In the genomic region with DNA sequence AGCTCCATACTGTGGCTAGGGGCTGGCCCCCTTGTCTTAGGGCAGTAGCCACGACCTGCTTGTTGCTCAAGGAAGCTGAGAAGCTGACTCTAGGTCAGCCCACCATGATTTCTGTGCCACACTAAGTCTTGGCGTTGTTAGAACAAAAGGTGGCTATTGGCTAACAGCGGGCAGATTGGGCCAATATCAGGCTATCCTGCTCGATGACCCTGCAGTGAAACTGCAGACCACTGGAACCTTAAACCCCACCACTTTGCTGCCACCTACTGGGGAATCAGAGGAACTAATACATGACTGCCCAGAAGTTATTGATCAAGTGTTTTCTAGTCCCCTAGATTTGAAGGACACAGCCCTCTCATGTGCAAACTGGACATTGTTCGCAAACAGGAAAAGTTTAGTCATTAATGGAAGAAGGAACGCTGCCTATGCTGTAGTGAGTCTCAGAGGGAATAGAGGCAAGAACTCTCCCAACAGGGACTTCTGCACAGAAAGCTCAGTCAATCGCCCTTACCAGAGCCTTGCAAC, we compare ENCODE assay signal across 1 cellular context.
TF ChIP-seq lines count a peak whose summit lies in the region.

No MANE protein-coding gene starts in this region.

TF ChIP-seq in liver, 16 proteins besides CTCF, POLR2A, EP300 and RAD21 (continued from another document):
- TF ChIP-seq, protein P1, sequence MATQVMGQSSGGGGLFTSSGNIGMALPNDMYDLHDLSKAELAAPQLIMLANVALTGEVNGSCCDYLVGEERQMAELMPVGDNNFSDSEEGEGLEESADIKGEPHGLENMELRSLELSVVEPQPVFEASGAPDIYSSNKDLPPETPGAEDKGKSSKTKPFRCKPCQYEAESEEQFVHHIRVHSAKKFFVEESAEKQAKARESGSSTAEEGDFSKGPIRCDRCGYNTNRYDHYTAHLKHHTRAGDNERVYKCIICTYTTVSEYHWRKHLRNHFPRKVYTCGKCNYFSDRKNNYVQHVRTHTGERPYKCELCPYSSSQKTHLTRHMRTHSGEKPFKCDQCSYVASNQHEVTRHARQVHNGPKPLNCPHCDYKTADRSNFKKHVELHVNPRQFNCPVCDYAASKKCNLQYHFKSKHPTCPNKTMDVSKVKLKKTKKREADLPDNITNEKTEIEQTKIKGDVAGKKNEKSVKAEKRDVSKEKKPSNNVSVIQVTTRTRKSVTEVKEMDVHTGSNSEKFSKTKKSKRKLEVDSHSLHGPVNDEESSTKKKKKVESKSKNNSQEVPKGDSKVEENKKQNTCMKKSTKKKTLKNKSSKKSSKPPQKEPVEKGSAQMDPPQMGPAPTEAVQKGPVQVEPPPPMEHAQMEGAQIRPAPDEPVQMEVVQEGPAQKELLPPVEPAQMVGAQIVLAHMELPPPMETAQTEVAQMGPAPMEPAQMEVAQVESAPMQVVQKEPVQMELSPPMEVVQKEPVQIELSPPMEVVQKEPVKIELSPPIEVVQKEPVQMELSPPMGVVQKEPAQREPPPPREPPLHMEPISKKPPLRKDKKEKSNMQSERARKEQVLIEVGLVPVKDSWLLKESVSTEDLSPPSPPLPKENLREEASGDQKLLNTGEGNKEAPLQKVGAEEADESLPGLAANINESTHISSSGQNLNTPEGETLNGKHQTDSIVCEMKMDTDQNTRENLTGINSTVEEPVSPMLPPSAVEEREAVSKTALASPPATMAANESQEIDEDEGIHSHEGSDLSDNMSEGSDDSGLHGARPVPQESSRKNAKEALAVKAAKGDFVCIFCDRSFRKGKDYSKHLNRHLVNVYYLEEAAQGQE (IDR thresholded peaks at IDR 0.05): no peak
- peak; percentile 70 for TF ChIP-seq SP1 (IDR thresholded peaks at IDR 0.05)
- TF ChIP-seq, protein P2, sequence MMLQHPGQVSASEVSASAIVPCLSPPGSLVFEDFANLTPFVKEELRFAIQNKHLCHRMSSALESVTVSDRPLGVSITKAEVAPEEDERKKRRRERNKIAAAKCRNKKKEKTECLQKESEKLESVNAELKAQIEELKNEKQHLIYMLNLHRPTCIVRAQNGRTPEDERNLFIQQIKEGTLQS (IDR thresholded peaks at IDR 0.05): peak; percentile 74
- TF ChIP-seq RXRA (IDR thresholded peaks at IDR 0.05): peak; percentile 30 to 52
- no peak for TF ChIP-seq HNF4G (IDR thresholded peaks at IDR 0.05)
- TF ChIP-seq YY1 (IDR thresholded peaks at IDR 0.05): peak; percentile 88
- peak; percentile 67 to 84 for TF ChIP-seq HNF4A (conservative IDR thresholded peaks at IDR 0.05)
- peak; percentile 78 to 99 for TF ChIP-seq JUND (IDR thresholded peaks at IDR 0.05)
- peak; percentile 36 for TF ChIP-seq FOXA2 (IDR thresholded peaks at IDR 0.05)
TF ChIP-seq in liver: peak in this region for 10.
